16 cellular contexts compared by ENCODE assay signal in genomic region chr15:41565702-41566101, GRCh38. TPM values are rescaled to one million over a fixed set of nuclear protein-coding genes. Genes with fewer than 3 reads are reported as not detected.
DNase-seq lines count a peak whose midpoint lies in the region; ATAC-seq and TF ChIP-seq lines count a peak whose summit lies in the region.
"Had no signal": no experiment of that assay in that cellular context is flagged by ENCODE, and none has a peak within 500 bp of the region (broad histone marks: within the 10 kb centered on the region; RNA-seq: fewer than 3 reads in every experiment).

No MANE protein-coding gene starts in this region.

- no peak overlapping the region for H3K4ac ChIP-seq in H9 (ENCODE audit: low read depth, low read length)

- TF ChIP-seq CTCF in H9 (conservative IDR thresholded peaks at IDR 0.05) (no peak), WTC11 (IDR thresholded peaks at IDR 0.05) (no peak), nephron (IDR thresholded peaks at IDR 0.05; ENCODE audit: unreplicated experiment in 3 of 3) (no peak)

- no peaks in the 10 kb centered on the region for H3K79me1 ChIP-seq in H9 (ENCODE audit: insufficient read depth, low read depth, low read length, poor library complexity, severe bottlenecking)

- H2BK12ac ChIP-seq in H9 (ENCODE audit: insufficient read length, low read depth, low read length): no peak overlapping the region

- no peaks in the 10 kb centered on the region; a peak in 1 of 5 replicates for H3K9me3 Mint-ChIP-seq in H9
- no peaks in the 10 kb centered on the region for H3K9me3 Mint-ChIP-seq in WTC11
- H3K9me3 Mint-ChIP-seq in nephron: no peaks in the 10 kb centered on the region
- no peaks in the 10 kb centered on the region for H3K9me3 Mint-ChIP-seq in activated naive CD4-positive, alpha-beta T cell treated with anti-CD3 and anti-CD28 coated beads for 36 hours
- H3K9me3 Mint-ChIP-seq: CD4-positive, alpha-beta memory T cell had no signal

- no peak overlapping the region for H3K4me2 ChIP-seq in H9 (ENCODE audit: insufficient read depth, insufficient read length, low read length)
- H3K4me2 ChIP-seq: BLaER1 treated with 17β-estradiol and CSF1 and Interleukin-3, amounts not matched to agents 10 nM and 100 nM had no signal

- POLR2A ChIA-PET in WTC11 (lab: Charles Lee): no interaction called here

- no peak overlapping the region for H2BK120ac ChIP-seq in H9 (ENCODE audit: low read depth, low read length, poor library complexity, severe bottlenecking)

- DNase-seq in H9 (no peak), WTC11 (ENCODE audit: low spot score) (no peak), substantia nigra (lab: John Stamatoyannopoulos, UW) (no peak)
- DNase-seq in activated naive CD4-positive, alpha-beta T cell treated with anti-CD3 and anti-CD28 coated beads for 36 hours: no peak
- DNase-seq: CD4-positive, alpha-beta memory T cell; GOT3; IMR-90; NCI-H1694; NCI-H345 had no signal

- peaks cover 34% of the 10 kb centered on the region; the same call in 1 of the 2 replicates for H3K4me1 ChIP-seq in H9 (ENCODE audit: insufficient read depth, low read length)

- H2AFZ ChIP-seq in H9 (ENCODE audit: low read length): no peak overlapping the region

- no peak overlapping the region for H3K9ac ChIP-seq in H9 (ENCODE audit: extremely low read depth, insufficient read length, low read length)
- H3K9ac ChIP-seq: BLaER1 treated with 17β-estradiol and CSF1 and Interleukin-3, amounts not matched to agents 10 nM and 100 nM had no signal

- H3K4me1 Mint-ChIP-seq in H9 (peaks cover 84 to 86% of the 10 kb centered on the region in 2 experiments), WTC11 (peaks cover 90% of the 10 kb centered on the region), nephron (peaks cover 71% of the 10 kb centered on the region)
- no peaks in the 10 kb centered on the region for H3K4me1 Mint-ChIP-seq in activated naive CD4-positive, alpha-beta T cell treated with anti-CD3 and anti-CD28 coated beads for 36 hours (ENCODE audit: low read depth)

- no peak overlapping the region; a peak in 1 of 5 replicates for H3K4me3 Mint-ChIP-seq in H9
- no peak overlapping the region for H3K4me3 Mint-ChIP-seq in WTC11
- no peak overlapping the region for H3K4me3 Mint-ChIP-seq in nephron
- no peak overlapping the region for H3K4me3 Mint-ChIP-seq in activated naive CD4-positive, alpha-beta T cell treated with anti-CD3 and anti-CD28 coated beads for 36 hours
- H3K4me3 Mint-ChIP-seq: CD4-positive, alpha-beta memory T cell had no signal

- no CpG with 5 or more reads among the region's 3 CpGs for WGBS in H9 (ENCODE audit: extremely low coverage, insufficient read length, low lambda C conversion rate)

- H4K8ac ChIP-seq in H9 (replicated peaks; ENCODE audit: insufficient read length, low read depth, low read length): no peak overlapping the region

- no peak overlapping the region for H2BK15ac ChIP-seq in H9 (ENCODE audit: low read depth, low read length)

- no peak for ATAC-seq in WTC11
- ATAC-seq in esophagus mucosa: no peak
- no peak for ATAC-seq in GM18873 (IDR thresholded peaks at IDR 0.05; ENCODE audit: low FRiP score, unreplicated experiment)
- ATAC-seq: HCT116 had no signal

- H3K79me2 ChIP-seq in H9 (ENCODE audit: insufficient read depth, low read length): no peaks in the 10 kb centered on the region; the same call in 1 of the 2 replicates

- no peak overlapping the region for H2BK5ac ChIP-seq in H9 (ENCODE audit: insufficient read length, low read length)

- no peak overlapping the region for H3K18ac ChIP-seq in H9 (ENCODE audit: insufficient read length, low read depth, low read length)

- H2AK5ac ChIP-seq in H9 (ENCODE audit: insufficient read length, low read length): no peak overlapping the region

- H3K36me3 Mint-ChIP-seq in H9 (ENCODE audit: insufficient read depth in 1 of 3, low read depth in 3 of 3) (peaks cover 26 to 63% (median 58%) of the 10 kb centered on the region in 3 experiments; a peak in 6 of 7 replicates), WTC11 (peaks cover 22% of the 10 kb centered on the region), nephron (ENCODE audit: low read depth) (peaks cover 35% of the 10 kb centered on the region)
- H3K36me3 Mint-ChIP-seq in activated naive CD4-positive, alpha-beta T cell treated with anti-CD3 and anti-CD28 coated beads for 36 hours (ENCODE audit: low read depth): no peaks in the 10 kb centered on the region
- H3K36me3 Mint-ChIP-seq: CD4-positive, alpha-beta memory T cell had no signal

- CTCF ChIA-PET in WTC11 (lab: Charles Lee): interaction anchor here (0.8 to 1.4 kb wide), 2 partner anchors 8 to 404 kb away, joined by 3 to 8 read pairs; no protein-coding TSS in a partner anchor
- CTCF ChIA-PET in activated naive CD4-positive, alpha-beta T cell treated with anti-CD3 and anti-CD28 coated beads for 36 hours (lab: Charles Lee): interaction anchor here (0.7 kb wide), 1 partner anchor 100 kb away, joined by 3 read pairs; no protein-coding TSS in a partner anchor

- no peak overlapping the region for H4K91ac ChIP-seq in H9 (ENCODE audit: insufficient read length, low read depth, low read length)

- no peaks in the 10 kb centered on the region for H3K23me2 ChIP-seq in H9 (ENCODE audit: insufficient read length, low read depth, low read length, poor library complexity, severe bottlenecking)

- H3K56ac ChIP-seq in H9 (ENCODE audit: insufficient read length, low read depth, low read length): no peak overlapping the region

- H2BK20ac ChIP-seq in H9 (ENCODE audit: low read depth, low read length, poor library complexity, severe bottlenecking): no peak overlapping the region

- no peak overlapping the region for H3K23ac ChIP-seq in H9 (ENCODE audit: insufficient read length, low read depth, low read length)

- H3K27me3 ChIP-seq in H9 (ENCODE audit: insufficient read depth, low read length): no peaks in the 10 kb centered on the region
- H3K27me3 ChIP-seq: SJSA1 had no signal

- H3K27ac Mint-ChIP-seq in H9 (peak overlapping the region; percentile 61 to 92 (median 72); a peak in 4 of 7 replicates), WTC11 (peak overlapping the region; percentile 63), nephron (peak overlapping the region; percentile 98 to 100 (median 99))
- no peak overlapping the region for H3K27ac Mint-ChIP-seq in activated naive CD4-positive, alpha-beta T cell treated with anti-CD3 and anti-CD28 coated beads for 36 hours
- H3K27ac Mint-ChIP-seq: CD4-positive, alpha-beta memory T cell had no signal

- H3K27me3 Mint-ChIP-seq in H9 (ENCODE audit: low read depth) (no peaks in the 10 kb centered on the region), WTC11 (ENCODE audit: low read depth) (no peaks in the 10 kb centered on the region), nephron (ENCODE audit: low read depth) (no peaks in the 10 kb centered on the region)
- H3K27me3 Mint-ChIP-seq in activated naive CD4-positive, alpha-beta T cell treated with anti-CD3 and anti-CD28 coated beads for 36 hours (ENCODE audit: low read depth): peaks cover under 1% of the 10 kb centered on the region
- H3K27me3 Mint-ChIP-seq: CD4-positive, alpha-beta memory T cell had no signal

- H3K9me3 ChIP-seq in H9 (ENCODE audit: control insufficient read depth, low read depth, low read length): no peaks in the 10 kb centered on the region
- H3K9me3 ChIP-seq: BLaER1 treated with 17β-estradiol and CSF1 and Interleukin-3, amounts not matched to agents 10 nM and 100 nM; SJSA1 had no signal

- H3T11ph ChIP-seq in H9 (ENCODE audit: low read length): no peak overlapping the region

- H4K20me1 ChIP-seq in H9 (ENCODE audit: control insufficient read depth, insufficient read depth, insufficient read length): no peaks in the 10 kb centered on the region

- H3K27ac ChIP-seq in H9 (ENCODE audit: insufficient read length, low read depth, low read length) (no peak overlapping the region), substantia nigra (ENCODE audit: low read depth, low read length, poor library complexity, severe bottlenecking) (peak overlapping the region; percentile 93)
- H3K27ac ChIP-seq: BLaER1 treated with 17β-estradiol and CSF1 and Interleukin-3, amounts not matched to agents 10 nM and 100 nM; SJSA1 had no signal

- intact Hi-C loops in activated naive CD4-positive, alpha-beta T cell treated with anti-CD3 and anti-CD28 coated beads for 36 hours (cut with micrococcal nuclease): no loop called here

- H3K14ac ChIP-seq in H9 (ENCODE audit: insufficient read depth, low read length): no peak overlapping the region

- H4K5ac ChIP-seq in H9 (ENCODE audit: insufficient read length, low read depth, low read length): no peak overlapping the region

TF ChIP-seq in WTC11, 78 proteins besides CTCF, POLR2A, EP300 and RAD21:
- TF ChIP-seq NR3C1 (CRISPR knock-in tag; conservative IDR thresholded peaks at IDR 0.05; ENCODE audit: low read depth) (no peak), EMX1 (CRISPR knock-in tag; IDR thresholded peaks at IDR 0.05) (no peak), PRRX2 (CRISPR knock-in tag; IDR thresholded peaks at IDR 0.05) (no peak)

RNA-seq across cellular contexts. Expression of gene TYRO3, which starts 6.7 kb away (rescaled TPM):
- total RNA-seq in H9 (2021) (118 and 124 TPM in 2 replicates), WTC11 (2021) (87.9 to 98.0 TPM (median 89.6 TPM) in 3 replicates), esophagus mucosa (13.4 TPM)
- total RNA-seq in activated naive CD4-positive, alpha-beta T cell treated with anti-CD3 and anti-CD28 coated beads for 36 hours: 1 to 10 TPM; 1.2 to 3.7 TPM

RNA-seq across cellular contexts. Expression of gene RPAP1, which starts 21.6 kb away (rescaled TPM):
- total RNA-seq in H9 (2021): 73.5 and 74.5 TPM in 2 replicates
- total RNA-seq in WTC11 (2021): 102 to 123 TPM (median 103 TPM) in 3 replicates
- 25.5 TPM for total RNA-seq in esophagus mucosa
- 10 to 100 TPM; 48.4 to 49.5 TPM for total RNA-seq in activated naive CD4-positive, alpha-beta T cell treated with anti-CD3 and anti-CD28 coated beads for 36 hours

RNA-seq across cellular contexts. Expression of gene LTK, which starts 52.1 kb away (rescaled TPM):
- total RNA-seq in H9 (2021) (0.31 TPM in 2 replicates), WTC11 (2021) (0.27 to 0.66 TPM (median 0.53 TPM) in 3 replicates), esophagus mucosa (0.12 TPM)
- total RNA-seq in activated naive CD4-positive, alpha-beta T cell treated with anti-CD3 and anti-CD28 coated beads for 36 hours: not detected
- total RNA-seq: G401 had no signal
